ENCODE assay signal across 8 cellular contexts in genomic region chr10:102795453-102796406, GRCh38. TPM values are rescaled to one million over a fixed set of nuclear protein-coding genes. Genes with fewer than 3 reads are reported as not detected.
DNase-seq lines count a peak whose midpoint lies in the region; ATAC-seq and TF ChIP-seq lines count a peak whose summit lies in the region.

No MANE protein-coding gene starts in this region.

- peaks cover 41% of the 10 kb centered on the region for H3K4me1 Mint-ChIP-seq in activated naive CD8-positive, alpha-beta T cell treated with anti-CD3 and anti-CD28 coated beads for 36 hours

- no peaks in the 10 kb centered on the region for H3K9me3 Mint-ChIP-seq in activated naive CD8-positive, alpha-beta T cell treated with anti-CD3 and anti-CD28 coated beads for 36 hours

- peaks cover 34% of the 10 kb centered on the region for H3K36me3 ChIP-seq in osteoblast (ENCODE audit: insufficient read depth, low read length)

- peak overlapping the region; percentile 34 for H3K4me2 ChIP-seq in osteoblast (ENCODE audit: insufficient read depth, low read length)

- peak overlapping the region; percentile 29 for H3K4me3 Mint-ChIP-seq in activated naive CD8-positive, alpha-beta T cell treated with anti-CD3 and anti-CD28 coated beads for 36 hours

- no peak for DNase-seq in activated naive CD8-positive, alpha-beta T cell treated with anti-CD3 and anti-CD28 coated beads for 36 hours
- DNase-seq in osteoblast (ENCODE audit: insufficient read length, low spot score, missing footprints) (no peak), NCI-H345 treated with DMSO at 0.1 percent for 48 hours (lab: John Stamatoyannopoulos, UW; ENCODE audit: unreplicated experiment) (no peak), LoVo (ENCODE audit: low spot score) (no peak), iPS-NIHi11 (ENCODE audit: low spot score) (no peak), SHP77 (lab: John Stamatoyannopoulos, UW) (no peak)

- peaks cover 70% of the 10 kb centered on the region for H3K79me2 ChIP-seq in osteoblast (ENCODE audit: insufficient read depth, low read length)

- peak overlapping the region; percentile 38 for H3K27ac ChIP-seq in osteoblast (ENCODE audit: low read depth, low read length)

- no peak overlapping the region for H2AFZ ChIP-seq in osteoblast (ENCODE audit: low read length)

- peaks cover 7% of the 10 kb centered on the region for H3K36me3 Mint-ChIP-seq in activated naive CD8-positive, alpha-beta T cell treated with anti-CD3 and anti-CD28 coated beads for 36 hours

- ATAC-seq in GM18868 (IDR thresholded peaks at IDR 0.05; ENCODE audit: unreplicated experiment) (peak; percentile 46), HG02938 (IDR thresholded peaks at IDR 0.05; ENCODE audit: unreplicated experiment) (peak; percentile 43)

- H3K27me3 ChIP-seq in osteoblast (ENCODE audit: insufficient read depth, low read length) = no peaks in the 10 kb centered on the region

- H3K9me3 ChIP-seq in osteoblast (ENCODE audit: low read depth, low read length) = no peaks in the 10 kb centered on the region

- H3K27ac Mint-ChIP-seq in activated naive CD8-positive, alpha-beta T cell treated with anti-CD3 and anti-CD28 coated beads for 36 hours = peak overlapping the region; percentile 79

- H4K20me1 ChIP-seq in osteoblast (ENCODE audit: insufficient read depth, low read length) = peaks cover 41% of the 10 kb centered on the region

- no peak overlapping the region for H3K4me3 ChIP-seq in osteoblast (ENCODE audit: insufficient read depth, low read length)

- H3K27me3 Mint-ChIP-seq in activated naive CD8-positive, alpha-beta T cell treated with anti-CD3 and anti-CD28 coated beads for 36 hours = no peaks in the 10 kb centered on the region

- peaks cover 23% of the 10 kb centered on the region for H3K4me1 ChIP-seq in osteoblast (ENCODE audit: insufficient read depth, low read length)

- TF ChIP-seq CTCF in osteoblast (IDR thresholded peaks at IDR 0.05; ENCODE audit: extremely low read depth, low read depth, low read length) = no peak

RNA-seq across cellular contexts. Expression of gene CYP17A1, which starts 41.5 kb away (rescaled TPM):
- total RNA-seq in activated naive CD8-positive, alpha-beta T cell treated with anti-CD3 and anti-CD28 coated beads for 36 hours = not detected
- under 0.01 TPM in 1 of 2 replicates, not detected in the other for total RNA-seq in osteoblast

RNA-seq across cellular contexts. Expression of gene WBP1L, which starts 52.0 kb away (rescaled TPM):
- total RNA-seq in activated naive CD8-positive, alpha-beta T cell treated with anti-CD3 and anti-CD28 coated beads for 36 hours = 10 to 100 TPM; 11.8 to 12.0 TPM
- total RNA-seq in osteoblast = 76.4 and 85.5 TPM in 2 replicates

RNA-seq across cellular contexts. Expression of gene BORCS7, which starts 58.3 kb away (rescaled TPM):
- total RNA-seq in activated naive CD8-positive, alpha-beta T cell treated with anti-CD3 and anti-CD28 coated beads for 36 hours = 1 to 10 TPM; 8.5 to 9.5 TPM
- 29.3 and 34.5 TPM in 2 replicates for total RNA-seq in osteoblast
